Comparison of ENCODE assay signal across 8 cellular contexts in genomic region chr21:46183910-46184624, GRCh38. TPM values are rescaled to one million over a fixed set of nuclear protein-coding genes. Genes with fewer than 3 reads are reported as not detected.
DNase-seq lines count a peak whose midpoint lies in the region; ATAC-seq, FAIRE-seq and TF ChIP-seq lines count a peak whose summit lies in the region.

Gene SPATC1L (minus strand): TSS chr21:46184459. CDS start chr21:46182816, 1,643 bp downstream.

- TF ChIP-seq EP300 in sigmoid colon (IDR thresholded peaks at IDR 0.05) = no peak

- no peaks in the 10 kb centered on the region for H3K9me3 ChIP-seq in iPS-18a (ENCODE audit: control insufficient read depth, low read depth, low read length)
- no peaks in the 10 kb centered on the region for H3K9me3 ChIP-seq in sigmoid colon
- no peaks in the 10 kb centered on the region for H3K9me3 ChIP-seq in HAP-1

- peak; percentile 58 for DNase-seq in GM12891 (ENCODE audit: insufficient read length, low spot score)
- peak; percentile 37 for DNase-seq in HS-5 (ENCODE audit: low read depth)
- peak; percentile 17 for DNase-seq in SKM-1 (lab: John Stamatoyannopoulos, UW; ENCODE audit: unreplicated experiment)
- DNase-seq in T47D (ENCODE audit: low read depth in 1 of 2, low spot score in 1 of 2) = peak; percentile 67 to 83
- peak; percentile 89 for DNase-seq in sigmoid colon
- no peak for DNase-seq in HAP-1 (ENCODE audit: low spot score in 2 of 2)

- no peaks in the 10 kb centered on the region for H3K27me3 ChIP-seq in iPS-18a (ENCODE audit: control insufficient read depth, insufficient read depth, low read length)
- peaks cover 0 to 9% (median 0%) of the 10 kb centered on the region in 3 donors for H3K27me3 ChIP-seq in sigmoid colon
- H3K27me3 ChIP-seq in HAP-1 (ENCODE audit: low read depth) = no peaks in the 10 kb centered on the region

- TF ChIP-seq POLR2A in GM12891 (IDR thresholded peaks at IDR 0.05; ENCODE audit: low read depth, low read length) = no peak
- no peak for TF ChIP-seq POLR2A in sigmoid colon (IDR thresholded peaks at IDR 0.05)

- H3K36me3 ChIP-seq in iPS-18a (ENCODE audit: control insufficient read depth, low read depth, low read length) (no peaks in the 10 kb centered on the region), sigmoid colon (peaks cover 0 to under 1% (median 0%) of the 10 kb centered on the region in 4 donors), HAP-1 (replicated peaks) (no peaks in the 10 kb centered on the region)

- H3K4me1 ChIP-seq in iPS-18a (ENCODE audit: control insufficient read depth, low read depth, low read length) = peaks cover 20% of the 10 kb centered on the region
- peaks cover 0 to 22% (median 18%) of the 10 kb centered on the region in 4 donors for H3K4me1 ChIP-seq in sigmoid colon
- peaks cover 9% of the 10 kb centered on the region for H3K4me1 ChIP-seq in HAP-1

- intact Hi-C loops in sigmoid colon (cut with DNase I) = loop anchor here (5.0 kb wide), 1 partner anchor 42 kb away; no protein-coding TSS in a partner anchor

- ATAC-seq in GM18909 (IDR thresholded peaks at IDR 0.05; ENCODE audit: poor library complexity, unreplicated experiment) = no peak

- H3K27ac ChIP-seq in iPS-18a (ENCODE audit: low read length) (peak within 1 kb of the TSS; percentile 65), sigmoid colon (peak within 1 kb of the TSS; percentile 75 to 95 (median 80))

- no peak for TF ChIP-seq CTCF in sigmoid colon (IDR thresholded peaks at IDR 0.05)

- H3K4me3 ChIP-seq in iPS-18a (ENCODE audit: low read length) (peak within 1 kb of the TSS; percentile 87), sigmoid colon (peak within 1 kb of the TSS; percentile 42 to 73 (median 47)), HAP-1 (no peak within 1 kb of the TSS)

- 4 to 18% methylated on average over 21 of the region's 24 CpGs for WGBS in sigmoid colon, 2 donors

- in situ Hi-C loops in T47D (cut with HindIII; ENCODE audit: low pct_unique_long_range_greater_than_20kb, low sequenced_read_pairs) (no loop called here), HAP-1 (cut with MboI; ENCODE audit: low sequenced_read_pairs) (no loop called here)

- H3K9ac ChIP-seq in iPS-18a (ENCODE audit: low read length) = peak within 1 kb of the TSS; percentile 69

- peak; percentile 35 for FAIRE-seq in GM12891 (lab: Jason Lieb, UNC)

TF ChIP-seq in GM12891, 5 proteins besides CTCF, POLR2A, EP300 and RAD21:
- TF ChIP-seq TAF1 (IDR thresholded peaks at IDR 0.05; ENCODE audit: low read depth, low read length) (no peak), SPI1 (IDR thresholded peaks at IDR 0.05; ENCODE audit: low read depth, low read length) (no peak), POU2F2 (IDR thresholded peaks at IDR 0.05; ENCODE audit: low read depth, low read length) (no peak), PAX5 (IDR thresholded peaks at IDR 0.05; ENCODE audit: insufficient read depth, low read length, severe bottlenecking) (no peak), POLR2AphosphoS5 (IDR thresholded peaks at IDR 0.05; ENCODE audit: low read depth, low read length) (no peak)

RNA-seq across cellular contexts. Expression of gene SPATC1L, which starts in this region (rescaled TPM):
- polyA plus RNA-seq in GM12891 (2012; ENCODE audit: low read depth, missing spikeins) = 6.9 TPM
- total RNA-seq in sigmoid colon = 10 to 100 TPM in 1 of 4 donors, 1 to 10 TPM in 2, under 1 TPM in 1; 0.95 to 18.3 (median 7.1) TPM
- 10 to 100 TPM in 1 of 3 donors, 1 to 10 TPM in 2; 3.2 to 11.0 (median 7.8) TPM for polyA plus RNA-seq in sigmoid colon

Comparison
In these comparisons a context has a peak if more than half of its experiments do, and no peak if none do; other contexts are left out.
1. DNase-seq: peak in GM12891 (single experiment), HS-5 (single experiment), SKM-1 (single experiment), T47D (2 of 2) and sigmoid colon (single experiment); none in HAP-1 (0 of 2).